31 cellular contexts compared by ENCODE assay signal in the genomic region with DNA sequence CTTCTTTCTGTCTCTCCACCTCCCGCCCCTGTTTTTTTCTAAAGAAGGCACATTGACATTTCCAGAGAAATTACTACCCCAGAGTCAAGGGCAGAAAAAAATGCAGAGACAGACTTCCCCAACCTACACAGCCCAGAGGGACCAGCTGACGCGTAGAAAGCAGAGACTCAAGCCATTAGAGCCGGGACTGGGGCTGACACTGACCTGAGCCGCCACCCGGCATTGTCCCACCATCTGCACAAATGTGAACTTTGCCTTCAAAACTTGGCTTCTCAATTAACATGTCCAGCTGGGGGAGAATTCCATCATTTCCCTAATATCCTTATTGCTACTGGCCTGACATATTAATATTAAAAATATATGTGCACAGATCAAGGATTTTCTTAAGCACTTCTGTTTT.
"Had no signal": no experiment of that assay in that cellular context is flagged by ENCODE, and none has a peak within 500 bp of the region (broad histone marks: within the 10 kb centered on the region; RNA-seq: fewer than 3 reads in every experiment).

No MANE protein-coding gene starts in this region.

- DNase-seq: activated CD4-positive, alpha-beta memory T cell treated with anti-CD3 and anti-CD28 coated beads, Interleukin-2, amount 10 ng/mL, durations not matched to agents 7 days and 5 days; activated CD4-positive, alpha-beta T cell treated with anti-CD3 and anti-CD28 coated beads for 1 hour; activated CD4-positive, alpha-beta T cell treated with anti-CD3 and anti-CD28 coated beads for 36 hours; activated CD4-positive, alpha-beta T cell treated with anti-CD3 and anti-CD28 coated beads for 48 hours; activated CD4-positive, alpha-beta T cell treated with anti-CD3 and anti-CD28 coated beads, Interleukin-2, amount 10 ng/mL, durations not matched to agents 7 days and 5 days; activated CD4-positive, alpha-beta T cell treated with anti-CD3 and anti-CD28 coated beads, Interleukin-2, amount 50 U/mL, for 48 hours; activated CD4-positive, CD25-positive, alpha-beta regulatory T cell; activated CD8-positive, alpha-beta memory T cell treated with anti-CD3 and anti-CD28 coated beads for 24 hours; activated CD8-positive, alpha-beta memory T cell treated with anti-CD3 and anti-CD28 coated beads, Interleukin-2, amount 10 ng/mL, durations not matched to agents 7 days and 5 days; activated CD8-positive, alpha-beta memory T cell treated with anti-CD3 and anti-CD28 coated beads, Interleukin-2, amount 50 U/mL, for 48 hours; activated CD8-positive, alpha-beta T cell treated with anti-CD3 and anti-CD28 coated beads, Interleukin-2, amount 10 ng/mL, durations not matched to agents 7 days and 5 days; activated effector memory CD4-positive, alpha-beta T cell treated with Interleukin-2 at 50 U/mL for 16 hours; activated gamma-delta T cell; activated naive CD4-positive, alpha-beta T cell treated with anti-CD3 and anti-CD28 coated beads, Interleukin-2, amount 10 ng/mL, durations not matched to agents 7 days and 5 days; activated naive CD4-positive, alpha-beta T cell treated with Interleukin-2 at 50 U/mL for 16 hours; activated naive CD8-positive, alpha-beta T cell treated with anti-CD3 and anti-CD28 coated beads, Interleukin-2, amount 10 ng/mL, durations not matched to agents 7 days and 5 days; activated naive CD8-positive, alpha-beta T cell treated with anti-CD3 and anti-CD28 coated beads, Interleukin-2, amount 50 U/mL, for 24 hours; activated T-cell treated with anti-CD3 and anti-CD28 coated beads, Interleukin-2, amount 50 U/mL, for 24 hours; activated T-cell treated with anti-CD3 and anti-CD28 coated beads, Interleukin-2, amount 50 U/mL, for 48 hours; amygdala; anterior cingulate cortex; caudate nucleus; cerebellar nuclear complex; T-helper 1 cell; T-helper 2 cell; T-helper 9 cell; WERI-Rb-1 had no signal

- H3K27me3 ChIP-seq: ascending aorta, cardiac muscle cell had no signal

- H3K4me3 ChIP-seq: ascending aorta, cardiac muscle cell had no signal

- ATAC-seq: activated CD4-positive, alpha-beta T cell treated with anti-CD3 and anti-CD28 coated beads for 36 hours; activated CD4-positive, CD25-positive, alpha-beta regulatory T cell treated with anti-CD3 and anti-CD28 coated beads, Interleukin-2, amount 50 U/mL, for 24 hours; activated CD8-positive, alpha-beta memory T cell treated with anti-CD3 and anti-CD28 coated beads, Interleukin-2, amount 10 ng/mL, durations not matched to agents 7 days and 5 days; activated CD8-positive, alpha-beta T cell treated with anti-CD3 and anti-CD28 coated beads, Interleukin-2, amount 10 ng/mL, durations not matched to agents 7 days and 5 days; activated naive CD8-positive, alpha-beta T cell treated with anti-CD3 and anti-CD28 coated beads, Interleukin-2, amount 50 U/mL, for 24 hours; WTC11 had no signal

- H3K27ac ChIP-seq: ascending aorta, cardiac muscle cell, WERI-Rb-1 had no signal
